ENCODE assay signal across 22 cellular contexts in the genomic region with DNA sequence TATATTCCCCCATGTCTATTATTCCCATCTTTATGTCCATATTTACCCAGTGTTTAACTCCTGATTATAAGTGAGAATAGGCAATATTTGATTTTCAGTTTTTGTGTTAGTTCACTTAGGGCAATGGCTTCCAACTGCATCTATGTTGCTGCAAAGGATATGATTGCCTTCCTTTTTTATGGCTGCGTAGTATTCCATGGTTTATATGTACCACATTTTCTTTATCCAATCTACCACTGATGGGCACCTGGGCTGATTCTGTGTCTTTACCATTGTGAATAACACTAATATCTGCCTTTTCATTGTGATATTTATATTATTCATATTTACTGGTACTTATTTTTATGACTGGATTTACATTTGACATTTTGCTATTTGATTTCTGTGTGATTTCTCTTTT.
"Had no signal": no experiment of that assay in that cellular context is flagged by ENCODE, and none has a peak within 500 bp of the region (broad histone marks: within the 10 kb centered on the region; RNA-seq: fewer than 3 reads in every experiment).

No MANE protein-coding gene starts in this region.

- H3K27me3 ChIP-seq: colonic mucosa, esophagus muscularis mucosa, foreskin keratinocyte, heart right ventricle, left lung had no signal

- H3K4me1 ChIP-seq: colonic mucosa, gastrocnemius medialis, left lung, lower lobe of right lung had no signal

- DNase-seq: colonic mucosa; cortex of kidney; effector CD8-positive, alpha-beta T cell; effector memory CD8-positive, alpha-beta T cell; foreskin keratinocyte; gastrocnemius medialis; glutamatergic neuron; head of caudate nucleus; heart right ventricle; hippocampal formation; left cardiac atrium; left lung; left ventricle myocardium superior; lower lobe of right lung; mesenchymal stem cell; mucosa of descending colon; naive B cell; naive thymus-derived CD8-positive, alpha-beta T cell had no signal

- H3K27ac ChIP-seq: colonic mucosa, esophagus muscularis mucosa, foreskin keratinocyte, gastrocnemius medialis, heart right ventricle, left lung, lower lobe of right lung had no signal

- H3K36me3 ChIP-seq: colonic mucosa, esophagus muscularis mucosa, gastrocnemius medialis, heart right ventricle, left lung, lower lobe of right lung had no signal

- ATAC-seq: effector memory CD8-positive, alpha-beta T cell; foreskin keratinocyte; gastrocnemius medialis; heart right ventricle; left cardiac atrium; left lung; left ventricle myocardium superior; lower lobe of right lung; mucosa of descending colon; naive thymus-derived CD8-positive, alpha-beta T cell had no signal

- H3K9me3 ChIP-seq: colonic mucosa, esophagus muscularis mucosa, gastrocnemius medialis, lower lobe of right lung, mucosa of descending colon had no signal

- H3K4me3 ChIP-seq: colonic mucosa, esophagus muscularis mucosa, gastrocnemius medialis, heart right ventricle, left lung, lower lobe of right lung, mucosa of descending colon had no signal

- FAIRE-seq: endothelial cell of umbilical vein, islet of Langerhans, keratinocyte had no signal
